17 cellular contexts compared by ENCODE assay signal in genomic region chr10:117684211-117684610, GRCh38.
"Had no signal": no experiment of that assay in that cellular context is flagged by ENCODE, and none has a peak within 500 bp of the region (broad histone marks: within the 10 kb centered on the region; RNA-seq: fewer than 3 reads in every experiment).

No MANE protein-coding gene starts in this region.

- ATAC-seq: naive thymus-derived CD8-positive, alpha-beta T cell had no signal

- FAIRE-seq: endothelial cell of umbilical vein, urothelium cell line had no signal

- DNase-seq: effector CD4-positive, alpha-beta T cell; foreskin melanocyte; naive thymus-derived CD8-positive, alpha-beta T cell; sigmoid colon; stimulated activated CD4-positive, alpha-beta T cell treated with anti-CD3 and anti-CD28 coated beads, Interleukin-2, amount 100 ng/mL, for 24 hours; stimulated activated CD4-positive, alpha-beta T cell treated with anti-CD3 and anti-CD28 coated beads, Interleukin-4, amount 100 ng/mL, for 4 hours; stimulated activated naive CD4-positive, alpha-beta T cell had no signal

- H3K79me2 ChIP-seq: hepatocyte had no signal

- H3K4me2 ChIP-seq: hepatocyte had no signal

- H3K9me3 ChIP-seq: left ventricle myocardium inferior, ovary, right atrium auricular region, sigmoid colon, stomach had no signal

- H2AFZ ChIP-seq: hepatocyte had no signal

- H3K4me3 ChIP-seq: hepatocyte, left ventricle myocardium inferior, lung, ovary, right atrium auricular region, sigmoid colon, skin epidermis, stomach had no signal

- H3K27me3 ChIP-seq: ovary, right atrium auricular region had no signal

- H3K27ac ChIP-seq: coronary artery, hepatocyte, left ventricle myocardium inferior, ovary, right atrium auricular region, sigmoid colon, stomach had no signal

- H3K36me3 ChIP-seq: left ventricle myocardium inferior, ovary, right atrium auricular region, sigmoid colon, stomach had no signal

- H3K4me1 ChIP-seq: right atrium auricular region, sigmoid colon had no signal
